33 cellular contexts compared by ENCODE assay signal in genomic region chr1:211182746-211183145, GRCh38. TPM values are rescaled to one million over a fixed set of nuclear protein-coding genes. Genes with fewer than 3 reads are reported as not detected.
"Had no signal": no experiment of that assay in that cellular context is flagged by ENCODE, and none has a peak within 500 bp of the region (broad histone marks: within the 10 kb centered on the region; RNA-seq: fewer than 3 reads in every experiment).

No MANE protein-coding gene starts in this region.

- H3K27ac Mint-ChIP-seq: activated CD4-positive, alpha-beta T cell treated with anti-CD3 and anti-CD28 coated beads, Interleukin-2, amount 10 ng/mL, durations not matched to agents 24 days and 14 days; activated CD8-positive, alpha-beta T cell treated with anti-CD3 and anti-CD28 coated beads for 36 hours; activated naive CD4-positive, alpha-beta T cell treated with anti-CD3 and anti-CD28 coated beads, Interleukin-2, amount 50 U/mL, for 24 hours; activated naive CD8-positive, alpha-beta T cell treated with anti-CD3 and anti-CD28 coated beads, Interleukin-2, amount 10 ng/mL, durations not matched to agents 7 days and 5 days; activated T-helper 2 cell treated with anti-CD3 and anti-CD28 coated beads, Interferon-gamma antibody, Interleukin-2, Interleukin-4, amounts not matched to agents 10 μg/mL and 5 μg/mL and 100 μg/mL, durations not matched to agents 14 hours and 24 hours and 36 hours; T-helper 1 cell treated with Interleukin-12 subunit alpha and Interleukin-12 subunit beta and Interleukin-4 antibody, amounts not matched to agents 30 μg/mL and 1 μg/mL, for 36 hours; T-helper 2 cell treated with Interferon-gamma antibody and Interleukin-4, amounts not matched to agents 5 μg/mL and 100 μg/mL, for 36 hours had no signal

- ATAC-seq: activated CD8-positive, alpha-beta T cell treated with anti-CD3 and anti-CD28 coated beads for 36 hours had no signal

- H3K27me3 ChIP-seq: ascending aorta, Peyer's patch, SJSA1 had no signal

- H3K36me3 Mint-ChIP-seq: activated naive CD4-positive, alpha-beta T cell treated with anti-CD3 and anti-CD28 coated beads, Interleukin-2, amount 50 U/mL, for 24 hours; activated naive CD8-positive, alpha-beta T cell treated with anti-CD3 and anti-CD28 coated beads, Interleukin-2, amount 10 ng/mL, durations not matched to agents 7 days and 5 days had no signal

- H3K4me2 ChIP-seq: SK-N-SH had no signal

- H3K9ac ChIP-seq: SK-N-SH had no signal

- DNase-seq: activated CD4-positive, alpha-beta T cell treated with anti-CD3 and anti-CD28 coated beads, Interleukin-2, amount 10 ng/mL, durations not matched to agents 24 days and 14 days; activated CD4-positive, alpha-beta T cell treated with anti-CD3 and anti-CD28 coated beads, Interleukin-2, amount 50 U/mL, for 4 hours; activated CD8-positive, alpha-beta T cell treated with anti-CD3 and anti-CD28 coated beads for 36 hours; activated gamma-delta T cell; activated naive CD4-positive, alpha-beta T cell treated with Interleukin-2 at 50 U/mL for 16 hours; activated naive CD8-positive, alpha-beta T cell treated with anti-CD3 and anti-CD28 coated beads, Interleukin-2, amount 10 ng/mL, durations not matched to agents 7 days and 5 days; activated T-cell treated with anti-CD3 and anti-CD28 coated beads, Interleukin-2, amount 50 U/mL, for 1 hour; amygdala; Kasumi-1; NCI-H1092 treated with DMSO at 0.1 percent for 48 hours; NCI-H1417; NCI-H187 treated with DMSO at 0.1 percent for 48 hours; NCI-H2081; NCI-H2171 treated with DMSO at 0.1 percent for 48 hours; NCI-H2227 treated with DMSO at 0.1 percent for 48 hours; NCI-H446 treated with DMSO at 0.1 percent for 48 hours; NCI-H524; NCI-H69; NCI-H82; Peyer's patch; RPMI8226; SHP77 treated with DMSO at 0.1 percent for 48 hours; SK-N-SH had no signal

- H3K36me3 ChIP-seq: ascending aorta, cardiac muscle cell, Peyer's patch, SJSA1 had no signal

- H3K27ac ChIP-seq: ascending aorta, cardiac muscle cell, Peyer's patch, SJSA1 had no signal

- H3K4me1 Mint-ChIP-seq: activated CD4-positive, alpha-beta T cell treated with anti-CD3 and anti-CD28 coated beads, Interleukin-2, amount 10 ng/mL, durations not matched to agents 24 days and 14 days; activated naive CD4-positive, alpha-beta T cell treated with anti-CD3 and anti-CD28 coated beads, Interleukin-2, amount 50 U/mL, for 24 hours; activated naive CD8-positive, alpha-beta T cell treated with anti-CD3 and anti-CD28 coated beads, Interleukin-2, amount 10 ng/mL, durations not matched to agents 7 days and 5 days; central memory CD8-positive, alpha-beta T cell had no signal

- H3K9me3 Mint-ChIP-seq: activated CD4-positive, alpha-beta T cell treated with anti-CD3 and anti-CD28 coated beads, Interleukin-2, amount 10 ng/mL, durations not matched to agents 24 days and 14 days; activated CD8-positive, alpha-beta T cell treated with anti-CD3 and anti-CD28 coated beads for 36 hours; activated naive CD4-positive, alpha-beta T cell treated with anti-CD3 and anti-CD28 coated beads, Interleukin-2, amount 50 U/mL, for 24 hours; activated naive CD8-positive, alpha-beta T cell treated with anti-CD3 and anti-CD28 coated beads, Interleukin-2, amount 10 ng/mL, durations not matched to agents 7 days and 5 days; activated T-helper 2 cell treated with anti-CD3 and anti-CD28 coated beads, Interferon-gamma antibody, Interleukin-2, Interleukin-4, amounts not matched to agents 10 μg/mL and 5 μg/mL and 100 μg/mL, durations not matched to agents 14 hours and 24 hours and 36 hours; central memory CD8-positive, alpha-beta T cell; T-helper 1 cell treated with Interleukin-12 subunit alpha and Interleukin-12 subunit beta and Interleukin-4 antibody, amounts not matched to agents 30 μg/mL and 1 μg/mL, for 36 hours; T-helper 2 cell treated with Interferon-gamma antibody and Interleukin-4, amounts not matched to agents 5 μg/mL and 100 μg/mL, for 36 hours had no signal

- H3K4me1 ChIP-seq: ascending aorta, Peyer's patch, SJSA1 had no signal

- FAIRE-seq: TTC549 had no signal

- H3K9me3 ChIP-seq: ascending aorta, Peyer's patch, SJSA1, SK-N-SH had no signal

- H3K4me3 Mint-ChIP-seq: activated CD4-positive, alpha-beta T cell treated with anti-CD3 and anti-CD28 coated beads, Interleukin-2, amount 10 ng/mL, durations not matched to agents 24 days and 14 days; activated CD8-positive, alpha-beta T cell treated with anti-CD3 and anti-CD28 coated beads for 36 hours; activated naive CD4-positive, alpha-beta T cell treated with anti-CD3 and anti-CD28 coated beads, Interleukin-2, amount 50 U/mL, for 24 hours; activated naive CD8-positive, alpha-beta T cell treated with anti-CD3 and anti-CD28 coated beads, Interleukin-2, amount 10 ng/mL, durations not matched to agents 7 days and 5 days; central memory CD8-positive, alpha-beta T cell; T-helper 1 cell treated with Interleukin-12 subunit alpha and Interleukin-12 subunit beta and Interleukin-4 antibody, amounts not matched to agents 30 μg/mL and 1 μg/mL, for 36 hours; T-helper 2 cell treated with Interferon-gamma antibody and Interleukin-4, amounts not matched to agents 5 μg/mL and 100 μg/mL, for 36 hours had no signal

- H3K4me3 ChIP-seq: ascending aorta, cardiac muscle cell, Peyer's patch, SJSA1 had no signal

RNA-seq across cellular contexts. Expression of gene KCNH1, which starts 48.8 kb away (rescaled TPM):
- total RNA-seq: activated CD4-positive, alpha-beta T cell treated with anti-CD3 and anti-CD28 coated beads, Interleukin-2, amount 10 ng/mL, durations not matched to agents 24 days and 14 days; activated CD8-positive, alpha-beta memory T cell treated with anti-CD3 and anti-CD28 coated beads for 36 hours; activated CD8-positive, alpha-beta T cell treated with anti-CD3 and anti-CD28 coated beads for 36 hours; activated naive CD8-positive, alpha-beta T cell treated with anti-CD3 and anti-CD28 coated beads, Interleukin-2, amount 10 ng/mL, durations not matched to agents 7 days and 5 days; activated T-helper 2 cell treated with anti-CD3 and anti-CD28 coated beads, Interferon-gamma antibody, Interleukin-2, Interleukin-4, amounts not matched to agents 10 μg/mL and 5 μg/mL and 100 μg/mL, durations not matched to agents 14 hours and 24 hours and 36 hours; ascending aorta had no signal
- polyA plus RNA-seq: cardiac muscle cell had no signal
